Comparison of ENCODE assay signal across 8 cellular contexts in the genomic region with DNA sequence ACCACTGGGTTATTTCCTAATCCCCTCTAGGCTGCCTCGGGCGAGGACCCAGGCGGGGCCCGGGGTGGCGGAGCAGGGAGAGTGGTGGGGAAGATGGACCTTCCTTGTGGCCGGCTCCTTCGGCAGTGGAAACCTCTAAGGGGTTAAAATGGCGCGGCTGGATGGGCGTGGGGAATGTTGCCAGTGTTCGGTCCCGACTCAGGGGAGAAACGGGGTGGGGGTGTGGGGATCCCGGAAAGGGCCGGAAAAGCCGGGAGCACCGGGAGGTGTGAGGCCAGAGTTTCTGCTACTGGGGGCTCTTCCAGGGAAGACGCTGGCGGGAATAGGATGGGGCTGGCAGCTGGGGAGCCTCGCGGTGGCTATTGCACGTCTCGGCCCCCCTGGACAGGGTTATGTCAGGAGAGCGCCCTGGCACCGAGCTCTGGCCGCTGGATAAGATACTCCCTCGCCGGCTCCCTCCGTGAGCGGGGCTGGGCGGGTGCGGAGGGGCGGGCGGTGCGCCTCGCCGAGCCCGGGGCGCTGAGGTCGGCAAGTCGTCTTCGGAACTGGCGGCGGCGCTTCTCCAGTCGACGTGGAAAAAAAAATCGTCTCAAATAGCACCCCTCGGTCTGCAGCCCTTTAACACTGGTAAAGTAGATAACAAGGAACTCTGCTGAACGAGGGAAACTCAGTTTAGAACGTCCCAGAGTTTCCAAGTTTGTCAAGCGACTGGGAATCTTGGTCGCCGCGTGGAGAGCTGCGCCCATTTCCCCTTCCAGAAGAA.
DNase-seq lines count a peak whose midpoint lies in the region; ATAC-seq, FAIRE-seq and TF ChIP-seq lines count a peak whose summit lies in the region.

No MANE protein-coding gene starts in this region.

- peak overlapping the region in 2 of 5 experiments; percentile 16 to 69 for H3K27ac Mint-ChIP-seq in brain
- H3K27ac Mint-ChIP-seq in stimulated activated effector memory CD8-positive, alpha-beta T cell treated with anti-CD3 and anti-CD28 coated beads, Interleukin-12 subunit alpha, Interleukin-12 subunit beta, amount 100 ng/mL, for 72 hours = no peak overlapping the region

- H3K36me3 Mint-ChIP-seq in brain = no peaks in the 10 kb centered on the region
- H3K36me3 Mint-ChIP-seq in stimulated activated effector memory CD8-positive, alpha-beta T cell treated with anti-CD3 and anti-CD28 coated beads, Interleukin-12 subunit alpha, Interleukin-12 subunit beta, amount 100 ng/mL, for 72 hours = peaks cover 22% of the 10 kb centered on the region

- H3K9me3 Mint-ChIP-seq in brain = peaks cover 10 to 35% (median 22%) of the 10 kb centered on the region in 5 experiments
- H3K9me3 Mint-ChIP-seq in stimulated activated effector memory CD8-positive, alpha-beta T cell treated with anti-CD3 and anti-CD28 coated beads, Interleukin-12 subunit alpha, Interleukin-12 subunit beta, amount 100 ng/mL, for 72 hours = no peaks in the 10 kb centered on the region

- H3K4me3 Mint-ChIP-seq in brain = peak overlapping the region; percentile 73 to 88 (median 83)
- H3K4me3 Mint-ChIP-seq in stimulated activated effector memory CD8-positive, alpha-beta T cell treated with anti-CD3 and anti-CD28 coated beads, Interleukin-12 subunit alpha, Interleukin-12 subunit beta, amount 100 ng/mL, for 72 hours = peak overlapping the region; percentile 81

- no peak for TF ChIP-seq CTCF in brain (conservative IDR thresholded peaks at IDR 0.05)

- H3K4me1 Mint-ChIP-seq in brain = peaks cover 64% of the 10 kb centered on the region
- H3K4me1 Mint-ChIP-seq in stimulated activated effector memory CD8-positive, alpha-beta T cell treated with anti-CD3 and anti-CD28 coated beads, Interleukin-12 subunit alpha, Interleukin-12 subunit beta, amount 100 ng/mL, for 72 hours = peaks cover 65% of the 10 kb centered on the region

- DNase-seq in OCI-M1 (lab: John Stamatoyannopoulos, UW) (peak; percentile 68), islet precursor cell (peak; percentile 66), urothelium cell line (ENCODE audit: low spot score) (no peak)
- DNase-seq in stimulated activated effector memory CD8-positive, alpha-beta T cell treated with anti-CD3 and anti-CD28 coated beads, Interleukin-12 subunit alpha, Interleukin-12 subunit beta, amount 100 ng/mL, for 72 hours (ENCODE audit: low spot score in 2 of 2) = peak in 1 of 2 donors; percentile 31

- H3K27me3 Mint-ChIP-seq in brain = peaks cover 92% of the 10 kb centered on the region

- FAIRE-seq in urothelium cell line (lab: Jason Lieb, UNC) = no peak

- ATAC-seq in stimulated activated effector memory CD8-positive, alpha-beta T cell treated with anti-CD3 and anti-CD28 coated beads, Interleukin-12 subunit alpha, Interleukin-12 subunit beta, amount 100 ng/mL, for 72 hours = peak; percentile 22
- ATAC-seq in HG03045 (IDR thresholded peaks at IDR 0.05; ENCODE audit: unreplicated experiment) = no peak
- ATAC-seq in GM21447 (IDR thresholded peaks at IDR 0.05; ENCODE audit: unreplicated experiment) = no peak

- peak overlapping the region; percentile 26; the same call in 1 of the 2 replicates for H3K4me3 ChIP-seq in GM08714 (ENCODE audit: low read length)
